16 cellular contexts compared by ENCODE assay signal in genomic region chr4:12679217-12679616, GRCh38.
A peak's percentile ranks its signal among the peaks of the same experiment; 100 is the strongest.
DNase-seq lines count a peak whose midpoint lies in the region; ATAC-seq, FAIRE-seq and TF ChIP-seq lines count a peak whose summit lies in the region.
"Had no signal": no experiment of that assay in that cellular context is flagged by ENCODE, and none has a peak within 500 bp of the region (broad histone marks: within the 10 kb centered on the region; RNA-seq: fewer than 3 reads in every experiment).

No MANE protein-coding gene starts in this region.

- DNase-seq in D341Med (ENCODE audit: low spot score) (peak; percentile 16), OCI-LY7 (ENCODE audit: low spot score) (peak; percentile 2), hepatocyte (ENCODE audit: low spot score) (no peak), RCC 7860 (ENCODE audit: low spot score) (no peak), NCI-H524 treated with DMSO at 0.1 percent for 48 hours (lab: John Stamatoyannopoulos, UW) (no peak)
- DNase-seq: activated CD4-positive, alpha-beta T cell treated with anti-CD3 and anti-CD28 coated beads for 1 hour; activated gamma-delta T cell treated with Interleukin-2 at 50 U/mL for 16 hours; CD4-positive, CD25-positive, alpha-beta regulatory T cell; mucosa of descending colon; MV-4-11 had no signal

- peak; percentile 45 for ATAC-seq in GM19351 (IDR thresholded peaks at IDR 0.05; ENCODE audit: unreplicated experiment)
- no peak for ATAC-seq in GM18520 (IDR thresholded peaks at IDR 0.05; ENCODE audit: unreplicated experiment)
- ATAC-seq in GM21447 (IDR thresholded peaks at IDR 0.05; ENCODE audit: unreplicated experiment), result no peak
- ATAC-seq: mucosa of descending colon, Right ventricle myocardium inferior had no signal

- H3K27ac ChIP-seq in OCI-LY7 (ENCODE audit: low read depth, low read length, poor library complexity, severe bottlenecking) (no peak overlapping the region), hepatocyte (no peak overlapping the region)
- H3K27ac ChIP-seq: coronary artery, skin epidermis had no signal

- TF ChIP-seq CTCF in OCI-LY7 (conservative IDR thresholded peaks at IDR 0.05; ENCODE audit: low read length) (peak; percentile 65), hepatocyte (IDR thresholded peaks at IDR 0.05; ENCODE audit: poor library complexity) (peak; percentile 34)

- POLR2A ChIA-PET in OCI-LY7 (lab: Charles Lee), result interaction anchor here (0.8 kb wide), 1 partner anchor 17 kb away, joined by 3 read pairs; no protein-coding TSS in a partner anchor

- H3K9me3 ChIP-seq in OCI-LY7 (ENCODE audit: low read length), result no peaks in the 10 kb centered on the region
- H3K9me3 ChIP-seq in hepatocyte (ENCODE audit: low read depth), result no peaks in the 10 kb centered on the region
- H3K9me3 ChIP-seq: mucosa of descending colon had no signal

- no peaks in the 10 kb centered on the region for H3K27me3 ChIP-seq in hepatocyte

- BruUV-seq in OCI-LY7 (replicated peaks; lab: Mats Ljungman, UMichigan), result no TSS peak

- H3K9me2 ChIP-seq in OCI-LY7 (ENCODE audit: insufficient read depth, low read length) (no peaks in the 10 kb centered on the region), hepatocyte (replicated peaks; ENCODE audit: insufficient read depth) (no peaks in the 10 kb centered on the region)

- 33% methylated on average over 2 of the region's 2 CpGs for WGBS in hepatocyte (ENCODE audit: low lambda C conversion rate, missing lambda C conversion rate)

- H3K4me1 ChIP-seq in OCI-LY7 (ENCODE audit: insufficient read depth, low read length, poor library complexity, severe bottlenecking) (no peaks in the 10 kb centered on the region), hepatocyte (ENCODE audit: insufficient read depth) (no peaks in the 10 kb centered on the region)

- H3K4me2 ChIP-seq in OCI-LY7 (ENCODE audit: low read length), result no peak overlapping the region
- H3K4me2 ChIP-seq in hepatocyte, result no peak overlapping the region

- H3K36me3 ChIP-seq in OCI-LY7 (ENCODE audit: insufficient read depth, low read length) (no peaks in the 10 kb centered on the region), hepatocyte (replicated peaks; ENCODE audit: insufficient read depth, low read depth) (no peaks in the 10 kb centered on the region)

- H3K79me2 ChIP-seq in OCI-LY7 (ENCODE audit: insufficient read depth, low read depth, low read length), result no peaks in the 10 kb centered on the region
- no peaks in the 10 kb centered on the region for H3K79me2 ChIP-seq in hepatocyte

- intact Hi-C loops in OCI-LY7 (cut with micrococcal nuclease; ENCODE audit: unreplicated experiment), result no loop called here

- H2AFZ ChIP-seq in OCI-LY7 (ENCODE audit: low read length) (no peak overlapping the region), hepatocyte (no peak overlapping the region)

- H4K20me1 ChIP-seq in OCI-LY7 (ENCODE audit: insufficient read depth, low read length) (no peaks in the 10 kb centered on the region), hepatocyte (ENCODE audit: insufficient read depth, poor library complexity, severe bottlenecking) (no peaks in the 10 kb centered on the region)

- no peak for FAIRE-seq in RCC 7860 (lab: Jason Lieb, UNC)

- CTCF ChIA-PET in OCI-LY7 (lab: Charles Lee; ENCODE audit: unreplicated experiment), result no interaction called here

- H3K4me3 ChIP-seq in OCI-LY7 (ENCODE audit: low read depth, low read length, poor library complexity, severe bottlenecking) (no peak overlapping the region), hepatocyte (no peak overlapping the region)
- H3K4me3 ChIP-seq: coronary artery, mucosa of descending colon, skin epidermis had no signal

Comparison
In these comparisons a context has a peak if more than half of its experiments do, and no peak if none do; other contexts are left out.
1. DNase-seq: peak in D341Med (single experiment) and OCI-LY7 (single experiment); none in hepatocyte (single experiment), RCC 7860 (single experiment) and NCI-H524 treated with DMSO at 0.1 percent for 48 hours (single experiment).